In genomic region chr9:136623849-136624183, GRCh38 we compare ENCODE assay signal across 1 cellular context.
TF ChIP-seq lines count a peak whose summit lies in the region.

No MANE protein-coding gene starts in this region.

TF ChIP-seq in SK-N-SH, 30 proteins besides CTCF, POLR2A, EP300 and RAD21 (continued from another document):
- no peak for TF ChIP-seq IRF3 (IDR thresholded peaks at IDR 0.05; ENCODE audit: low read depth, low read length)
